Comparison of ENCODE assay signal across 11 cellular contexts in genomic region chr14:59150990-59151389, GRCh38. TPM values are rescaled to one million over a fixed set of nuclear protein-coding genes. Genes with fewer than 3 reads are reported as not detected.
A peak's percentile ranks its signal among the peaks of the same experiment; 100 is the strongest.
DNase-seq lines count a peak whose midpoint lies in the region; ATAC-seq and TF ChIP-seq lines count a peak whose summit lies in the region.
"Had no signal": no experiment of that assay in that cellular context is flagged by ENCODE, and none has a peak within 500 bp of the region (broad histone marks: within the 10 kb centered on the region; RNA-seq: fewer than 3 reads in every experiment).

No MANE protein-coding gene starts in this region.

- H3K4me2 ChIP-seq in GM23338 = no peak overlapping the region

- CTCF ChIA-PET in activated CD8-positive, alpha-beta T cell treated with anti-CD3 and anti-CD28 coated beads, Interleukin-2, amount 10 ng/mL, durations not matched to agents 7 days and 5 days (lab: Charles Lee) = interaction anchor here (1.6 kb wide), 1 partner anchor 33 kb away, joined by 3 read pairs; no protein-coding TSS in a partner anchor

- no peak overlapping the region for H3K27ac Mint-ChIP-seq in GM23338
- no peak overlapping the region for H3K27ac Mint-ChIP-seq in activated CD8-positive, alpha-beta T cell treated with anti-CD3 and anti-CD28 coated beads, Interleukin-2, amount 10 ng/mL, durations not matched to agents 7 days and 5 days
- H3K27ac Mint-ChIP-seq: activated naive CD8-positive, alpha-beta T cell treated with anti-CD3 and anti-CD28 coated beads, Interleukin-2, amount 10 ng/mL, durations not matched to agents 7 days and 5 days; CD8-positive, alpha-beta T cell had no signal

- no peaks in the 10 kb centered on the region for H4K20me1 ChIP-seq in GM23338 (replicated peaks; ENCODE audit: insufficient read depth)

- TF ChIP-seq POLR2A in GM18505 (IDR thresholded peaks at IDR 0.05; ENCODE audit: borderline replicate concordance, extremely low read depth, insufficient read depth, insufficient read length) (no peak), vagina (IDR thresholded peaks at IDR 0.05) (no peak)

- no peak overlapping the region for H2AFZ ChIP-seq in GM23338
- H2AFZ ChIP-seq: parathyroid adenoma had no signal

- H3K4me1 Mint-ChIP-seq in GM23338 = no peaks in the 10 kb centered on the region
- H3K4me1 Mint-ChIP-seq in activated CD8-positive, alpha-beta T cell treated with anti-CD3 and anti-CD28 coated beads, Interleukin-2, amount 10 ng/mL, durations not matched to agents 7 days and 5 days (ENCODE audit: low read depth) = peaks cover 4% of the 10 kb centered on the region

- H3K4me3 Mint-ChIP-seq in GM23338 = no peak overlapping the region
- no peak overlapping the region for H3K4me3 Mint-ChIP-seq in activated CD8-positive, alpha-beta T cell treated with anti-CD3 and anti-CD28 coated beads, Interleukin-2, amount 10 ng/mL, durations not matched to agents 7 days and 5 days
- H3K4me3 Mint-ChIP-seq: activated naive CD8-positive, alpha-beta T cell treated with anti-CD3 and anti-CD28 coated beads, Interleukin-2, amount 10 ng/mL, durations not matched to agents 7 days and 5 days; CD8-positive, alpha-beta T cell had no signal

- peaks cover 1% of the 10 kb centered on the region for H3K27me3 Mint-ChIP-seq in GM23338 (ENCODE audit: insufficient read depth, low read depth, poor library complexity)
- peaks cover 5% of the 10 kb centered on the region for H3K27me3 Mint-ChIP-seq in activated CD8-positive, alpha-beta T cell treated with anti-CD3 and anti-CD28 coated beads, Interleukin-2, amount 10 ng/mL, durations not matched to agents 7 days and 5 days (ENCODE audit: low read depth)
- H3K27me3 Mint-ChIP-seq: activated naive CD8-positive, alpha-beta T cell treated with anti-CD3 and anti-CD28 coated beads, Interleukin-2, amount 10 ng/mL, durations not matched to agents 7 days and 5 days had no signal

- H3K27me3 ChIP-seq in GM23338 (ENCODE audit: insufficient read depth) (no peaks in the 10 kb centered on the region), vagina (no peaks in the 10 kb centered on the region)

- no peaks in the 10 kb centered on the region for H3K9me3 Mint-ChIP-seq in GM23338
- no peaks in the 10 kb centered on the region for H3K9me3 Mint-ChIP-seq in activated CD8-positive, alpha-beta T cell treated with anti-CD3 and anti-CD28 coated beads, Interleukin-2, amount 10 ng/mL, durations not matched to agents 7 days and 5 days (ENCODE audit: insufficient read depth)
- H3K9me3 Mint-ChIP-seq: activated naive CD8-positive, alpha-beta T cell treated with anti-CD3 and anti-CD28 coated beads, Interleukin-2, amount 10 ng/mL, durations not matched to agents 7 days and 5 days; CD8-positive, alpha-beta T cell had no signal

- POLR2A ChIA-PET in activated CD8-positive, alpha-beta T cell treated with anti-CD3 and anti-CD28 coated beads, Interleukin-2, amount 10 ng/mL, durations not matched to agents 7 days and 5 days (lab: Charles Lee) = no interaction called here

- no peaks in the 10 kb centered on the region for H3F3A ChIP-seq in GM23338 (replicated peaks; ENCODE audit: low read depth)

- DNase-seq in hippocampal formation (lab: John Stamatoyannopoulos, UW) (peak; percentile 21 to 24), NCI-H1092 (lab: John Stamatoyannopoulos, UW) (no peak), GM23338 (ENCODE audit: low spot score) (no peak), vagina (ENCODE audit: extremely low spot score in 2 of 2) (no peak)
- DNase-seq in activated CD8-positive, alpha-beta T cell treated with anti-CD3 and anti-CD28 coated beads, Interleukin-2, amount 10 ng/mL, durations not matched to agents 7 days and 5 days = no peak
- DNase-seq: activated naive CD8-positive, alpha-beta T cell treated with anti-CD3 and anti-CD28 coated beads, Interleukin-2, amount 10 ng/mL, durations not matched to agents 7 days and 5 days; CD8-positive, alpha-beta T cell had no signal

- ATAC-seq in GM18505 (IDR thresholded peaks at IDR 0.05; ENCODE audit: unreplicated experiment) = peak; percentile 64
- ATAC-seq in GM21515 (IDR thresholded peaks at IDR 0.05; ENCODE audit: unreplicated experiment) = peak; percentile 80
- ATAC-seq in HG03342 (IDR thresholded peaks at IDR 0.05; ENCODE audit: unreplicated experiment) = peak; percentile 85
- ATAC-seq in GM23338 = no peak
- no peak for ATAC-seq in activated CD8-positive, alpha-beta T cell treated with anti-CD3 and anti-CD28 coated beads, Interleukin-2, amount 10 ng/mL, durations not matched to agents 7 days and 5 days
- ATAC-seq: CD8-positive, alpha-beta T cell had no signal

- H3K9me3 ChIP-seq in vagina = no peaks in the 10 kb centered on the region

- intact Hi-C loops in vagina (cut with DNase I) = no loop called here

- H3K27ac ChIP-seq in GM23338 (ENCODE audit: low read depth) (no peak overlapping the region), vagina (no peak overlapping the region)
- H3K27ac ChIP-seq: parathyroid adenoma had no signal

- H3K4me3 ChIP-seq in GM23338 = no peak overlapping the region
- H3K4me3 ChIP-seq in vagina = no peak overlapping the region

- no peak for TF ChIP-seq CTCF in GM23338 (conservative IDR thresholded peaks at IDR 0.05; ENCODE audit: low read depth in 2 of 2)
- no peak for TF ChIP-seq CTCF in vagina (IDR thresholded peaks at IDR 0.05)

- no peaks in the 10 kb centered on the region for H3K79me2 ChIP-seq in GM23338 (replicated peaks; ENCODE audit: insufficient read depth)
- H3K79me2 ChIP-seq: parathyroid adenoma had no signal

- H3K36me3 ChIP-seq in GM23338 (ENCODE audit: insufficient read depth) (no peaks in the 10 kb centered on the region), vagina (no peaks in the 10 kb centered on the region)

- H3K36me3 Mint-ChIP-seq in GM23338 (ENCODE audit: low read depth) = no peaks in the 10 kb centered on the region
- H3K36me3 Mint-ChIP-seq in activated CD8-positive, alpha-beta T cell treated with anti-CD3 and anti-CD28 coated beads, Interleukin-2, amount 10 ng/mL, durations not matched to agents 7 days and 5 days (ENCODE audit: low read depth) = no peaks in the 10 kb centered on the region
- H3K36me3 Mint-ChIP-seq: activated naive CD8-positive, alpha-beta T cell treated with anti-CD3 and anti-CD28 coated beads, Interleukin-2, amount 10 ng/mL, durations not matched to agents 7 days and 5 days; CD8-positive, alpha-beta T cell had no signal

- 0 out of 2 replicates have a peak, but pooled peaks cover 9% of the 10 kb centered on the region for H3K9me2 ChIP-seq in GM23338 (ENCODE audit: insufficient read depth)

- no peaks in the 10 kb centered on the region for H3K4me1 ChIP-seq in GM23338 (ENCODE audit: insufficient read depth)
- H3K4me1 ChIP-seq in vagina = peaks cover 6% of the 10 kb centered on the region
- H3K4me1 ChIP-seq: parathyroid adenoma had no signal

RNA-seq across cellular contexts. Expression of gene DAAM1, which starts 37.5 kb away (rescaled TPM):
- 36.3 and 51.1 TPM in 2 replicates for total RNA-seq in GM23338 (2014; rRNA removed; shearing (Covaris generic))
- 28.4 and 42.1 TPM in 2 replicates for polyA plus RNA-seq in GM23338 (2016; fragmentation: Nextera tagmentation; extraction: Ambion mirVana)
- 42.0 TPM for total RNA-seq in vagina
- 10 to 100 TPM; 20.4 to 24.9 TPM for total RNA-seq in activated CD8-positive, alpha-beta T cell treated with anti-CD3 and anti-CD28 coated beads, Interleukin-2, amount 10 ng/mL, durations not matched to agents 7 days and 5 days

Comparison
In these comparisons a context has a peak if more than half of its experiments do, and no peak if none do; other contexts are left out.
1. ATAC-seq: peak in GM18505 (single experiment), GM21515 (single experiment) and HG03342 (single experiment); none in GM23338 (single experiment) and activated CD8-positive, alpha-beta T cell treated with anti-CD3 and anti-CD28 coated beads, Interleukin-2, amount 10 ng/mL, durations not matched to agents 7 days and 5 days (single experiment).
2. DNase-seq: peak in hippocampal formation (2 of 2); none in NCI-H1092 (single experiment), GM23338 (single experiment), vagina (0 of 2) and activated CD8-positive, alpha-beta T cell treated with anti-CD3 and anti-CD28 coated beads, Interleukin-2, amount 10 ng/mL, durations not matched to agents 7 days and 5 days (single experiment).